In genomic region chr15:25438601-25439455, GRCh38 we compare ENCODE assay signal across 8 cellular contexts. TPM values are rescaled to one million over a fixed set of nuclear protein-coding genes. Genes with fewer than 3 reads are reported as not detected.
DNase-seq lines count a peak whose midpoint lies in the region; ATAC-seq and TF ChIP-seq lines count a peak whose summit lies in the region.

Gene UBE3A (minus strand): TSS chr15:25439024. CDS start chr15:25409107, 29,917 bp downstream.

- peaks cover under 1% of the 10 kb centered on the region for H3K36me3 ChIP-seq in CD4-positive, CD25-positive, alpha-beta regulatory T cell (ENCODE audit: control insufficient read depth, insufficient read depth, low read length)
- H3K36me3 ChIP-seq in liver (ENCODE audit: control insufficient read depth in 4 of 4, insufficient read depth in 3 of 4, low read depth in 1 of 4, low read length in 3 of 4), result no peaks in the 10 kb centered on the region

- H3K4me3 ChIP-seq in CD4-positive, CD25-positive, alpha-beta regulatory T cell (ENCODE audit: low read depth, low read length), result peak within 1 kb of the TSS; percentile 87
- H3K4me3 ChIP-seq in liver (ENCODE audit: low read depth in 1 of 3, low read length in 3 of 3), result peak within 1 kb of the TSS; percentile 75 to 89 (median 83)

- H3K27ac ChIP-seq in CD4-positive, CD25-positive, alpha-beta regulatory T cell (ENCODE audit: insufficient read depth, low read length, poor library complexity, severe bottlenecking), result peak within 1 kb of the TSS; percentile 84
- peak within 1 kb of the TSS; percentile 94 to 95 for H3K27ac ChIP-seq in liver (ENCODE audit: low read depth in 1 of 2, low read length in 2 of 2)

- CTCF ChIA-PET in activated CD4-positive, alpha-beta memory T cell treated with anti-CD3 and anti-CD28 coated beads for 36 hours (lab: Charles Lee), result interaction anchor here (0.7 kb wide), 2 partner anchors 81 to 117 kb away, joined by 3 read pairs; no protein-coding TSS in a partner anchor

- peak within 1 kb of the TSS; percentile 90 to 98 (median 92) for H3K27ac Mint-ChIP-seq in CD4-positive, CD25-positive, alpha-beta regulatory T cell
- peak within 1 kb of the TSS; percentile 87 for H3K27ac Mint-ChIP-seq in activated CD4-positive, alpha-beta memory T cell treated with anti-CD3 and anti-CD28 coated beads for 36 hours

- TF ChIP-seq RAD21 in liver (IDR thresholded peaks at IDR 0.05), result peak; percentile 21 to 56

- ATAC-seq in CD4-positive, CD25-positive, alpha-beta regulatory T cell (ENCODE audit: low read depth in 2 of 2), result peak; percentile 92 to 94
- ATAC-seq in GM19395 (IDR thresholded peaks at IDR 0.05; ENCODE audit: unreplicated experiment), result peak; percentile 85
- ATAC-seq in HG03558 (IDR thresholded peaks at IDR 0.05; ENCODE audit: extremely low read depth, unreplicated experiment), result peak; percentile 79

- H3K36me3 Mint-ChIP-seq in CD4-positive, CD25-positive, alpha-beta regulatory T cell, result no peaks in the 10 kb centered on the region
- H3K36me3 Mint-ChIP-seq in activated CD4-positive, alpha-beta memory T cell treated with anti-CD3 and anti-CD28 coated beads for 36 hours, result peaks cover 7% of the 10 kb centered on the region

- no peak for TF ChIP-seq CTCF in liver (IDR thresholded peaks at IDR 0.05; ENCODE audit: low read depth, low read length, missing input control)

- peak; percentile 77 to 93 (median 86) for DNase-seq in CD4-positive, CD25-positive, alpha-beta regulatory T cell
- DNase-seq in NCI-H748 (lab: John Stamatoyannopoulos, UW; ENCODE audit: unreplicated experiment), result peak; percentile 88
- peak; percentile 91 for DNase-seq in activated CD4-positive, alpha-beta memory T cell treated with anti-CD3 and anti-CD28 coated beads for 36 hours
- peak; percentile 72 to 93 for DNase-seq in dermis microvascular lymphatic vessel endothelial cell (ENCODE audit: low read depth in 2 of 2)
- peak; percentile 91 for DNase-seq in stimulated activated CD4-positive, alpha-beta T cell treated with anti-CD3 and anti-CD28 coated beads, Interleukin-4, amount 100 ng/mL, for 1 hour

- POLR2A ChIA-PET in activated CD4-positive, alpha-beta memory T cell treated with anti-CD3 and anti-CD28 coated beads for 36 hours (lab: Charles Lee), result interaction anchor here (0.7 to 1.6 kb wide), 2 partner anchors 11 to 46 kb away, joined by 3 to 7 read pairs; no protein-coding TSS in a partner anchor

- H3K27me3 ChIP-seq in CD4-positive, CD25-positive, alpha-beta regulatory T cell (ENCODE audit: control insufficient read depth, insufficient read depth, low read length), result no peaks in the 10 kb centered on the region
- no peaks in the 10 kb centered on the region for H3K27me3 ChIP-seq in liver (ENCODE audit: control insufficient read depth in 4 of 4, insufficient read depth in 4 of 4, low read length in 3 of 4)

- peaks cover under 1% of the 10 kb centered on the region for H3K27me3 Mint-ChIP-seq in CD4-positive, CD25-positive, alpha-beta regulatory T cell
- H3K27me3 Mint-ChIP-seq in activated CD4-positive, alpha-beta memory T cell treated with anti-CD3 and anti-CD28 coated beads for 36 hours, result no peaks in the 10 kb centered on the region

- peaks cover 21 to 49% (median 31%) of the 10 kb centered on the region in 4 donors for H3K4me1 Mint-ChIP-seq in CD4-positive, CD25-positive, alpha-beta regulatory T cell
- peaks cover 23% of the 10 kb centered on the region for H3K4me1 Mint-ChIP-seq in activated CD4-positive, alpha-beta memory T cell treated with anti-CD3 and anti-CD28 coated beads for 36 hours (ENCODE audit: low read depth)

- H3K4me1 ChIP-seq in CD4-positive, CD25-positive, alpha-beta regulatory T cell (ENCODE audit: control insufficient read depth, insufficient read depth, low read length, poor library complexity, severe bottlenecking), result peaks cover 32% of the 10 kb centered on the region
- peaks cover 0 to 39% (median 23%) of the 10 kb centered on the region in 4 donors for H3K4me1 ChIP-seq in liver (ENCODE audit: control insufficient read depth in 4 of 4, insufficient read depth in 4 of 4, low read length in 3 of 4)

- intact Hi-C loops in activated CD4-positive, alpha-beta memory T cell treated with anti-CD3 and anti-CD28 coated beads for 36 hours (cut with micrococcal nuclease), result loop anchor here (1.0 to 5.0 kb wide), 8 partner anchors 22 to 667 kb away; partner anchors contain the start of gene ATP10A

- under 1% methylated on average over 99 of the region's 99 CpGs for WGBS in liver

- no peaks in the 10 kb centered on the region for H3K9me3 ChIP-seq in CD4-positive, CD25-positive, alpha-beta regulatory T cell (ENCODE audit: control insufficient read depth in 2 of 2, low read length in 2 of 2)
- no peaks in the 10 kb centered on the region for H3K9me3 ChIP-seq in liver (ENCODE audit: control insufficient read depth in 4 of 4, low read length in 3 of 4)

- peak within 1 kb of the TSS; percentile 93 to 98 (median 96) for H3K4me3 Mint-ChIP-seq in CD4-positive, CD25-positive, alpha-beta regulatory T cell
- peak within 1 kb of the TSS; percentile 89 for H3K4me3 Mint-ChIP-seq in activated CD4-positive, alpha-beta memory T cell treated with anti-CD3 and anti-CD28 coated beads for 36 hours

- peak within 1 kb of the TSS; percentile 93 to 94 for H3K9ac ChIP-seq in liver (ENCODE audit: low read depth in 1 of 2, low read length in 2 of 2)

- H3K9me3 Mint-ChIP-seq in CD4-positive, CD25-positive, alpha-beta regulatory T cell, result peaks cover 0 to 2% (median 0%) of the 10 kb centered on the region in 7 donors
- no peaks in the 10 kb centered on the region for H3K9me3 Mint-ChIP-seq in activated CD4-positive, alpha-beta memory T cell treated with anti-CD3 and anti-CD28 coated beads for 36 hours

TF ChIP-seq in liver, 16 proteins besides CTCF, POLR2A, EP300 and RAD21:
- TF ChIP-seq RXRA (IDR thresholded peaks at IDR 0.05) (no peak), ATF3 (IDR thresholded peaks at IDR 0.05) (no peak), FOXA2 (IDR thresholded peaks at IDR 0.05) (no peak), ZBTB33 (IDR thresholded peaks at IDR 0.05) (peak; percentile 32), JUND (IDR thresholded peaks at IDR 0.05) (no peak), TAF1 (conservative IDR thresholded peaks at IDR 0.05) (no peak), GABPA (IDR thresholded peaks at IDR 0.05 in 1 of 2, conservative IDR thresholded peaks at IDR 0.05 in 1 of 2) (no peak), REST (IDR thresholded peaks at IDR 0.05) (peak; percentile 57), HNF4A (conservative IDR thresholded peaks at IDR 0.05) (peak in 1 of 2 donors; percentile 15), YY1 (IDR thresholded peaks at IDR 0.05) (peak; percentile 97)

RNA-seq across cellular contexts. Expression of gene UBE3A, which starts in this region (rescaled TPM):
- 106 TPM for total RNA-seq in CD4-positive, CD25-positive, alpha-beta regulatory T cell
- 100 to 1,000 TPM in 2 of 4 donors, 10 to 100 TPM in 2; 88.6 to 109 (median 98.7) TPM for polyA plus RNA-seq in CD4-positive, CD25-positive, alpha-beta regulatory T cell
- total RNA-seq in activated CD4-positive, alpha-beta memory T cell treated with anti-CD3 and anti-CD28 coated beads for 36 hours, result 100 to 1,000 TPM in 1 of 2 experiments, 10 to 100 TPM in 1; 89.0 to 102 TPM
- 33.6 and 41.8 TPM in 2 replicates for total RNA-seq in dermis microvascular lymphatic vessel endothelial cell
- total RNA-seq in liver, result 10 to 100 TPM; 41.3 to 58.4 TPM
- polyA plus RNA-seq in liver, result 10 to 100 TPM; 12.9 to 35.1 TPM

Comparison
In these comparisons a context has a peak if more than half of its experiments do, and no peak if none do; other contexts are left out.
1. Peak in every context shown above with its lines: DNase-seq, ATAC-seq, H3K4me3 ChIP-seq and H3K27ac ChIP-seq.